Comparison of ENCODE assay signal across 8 cellular contexts in the genomic region with DNA sequence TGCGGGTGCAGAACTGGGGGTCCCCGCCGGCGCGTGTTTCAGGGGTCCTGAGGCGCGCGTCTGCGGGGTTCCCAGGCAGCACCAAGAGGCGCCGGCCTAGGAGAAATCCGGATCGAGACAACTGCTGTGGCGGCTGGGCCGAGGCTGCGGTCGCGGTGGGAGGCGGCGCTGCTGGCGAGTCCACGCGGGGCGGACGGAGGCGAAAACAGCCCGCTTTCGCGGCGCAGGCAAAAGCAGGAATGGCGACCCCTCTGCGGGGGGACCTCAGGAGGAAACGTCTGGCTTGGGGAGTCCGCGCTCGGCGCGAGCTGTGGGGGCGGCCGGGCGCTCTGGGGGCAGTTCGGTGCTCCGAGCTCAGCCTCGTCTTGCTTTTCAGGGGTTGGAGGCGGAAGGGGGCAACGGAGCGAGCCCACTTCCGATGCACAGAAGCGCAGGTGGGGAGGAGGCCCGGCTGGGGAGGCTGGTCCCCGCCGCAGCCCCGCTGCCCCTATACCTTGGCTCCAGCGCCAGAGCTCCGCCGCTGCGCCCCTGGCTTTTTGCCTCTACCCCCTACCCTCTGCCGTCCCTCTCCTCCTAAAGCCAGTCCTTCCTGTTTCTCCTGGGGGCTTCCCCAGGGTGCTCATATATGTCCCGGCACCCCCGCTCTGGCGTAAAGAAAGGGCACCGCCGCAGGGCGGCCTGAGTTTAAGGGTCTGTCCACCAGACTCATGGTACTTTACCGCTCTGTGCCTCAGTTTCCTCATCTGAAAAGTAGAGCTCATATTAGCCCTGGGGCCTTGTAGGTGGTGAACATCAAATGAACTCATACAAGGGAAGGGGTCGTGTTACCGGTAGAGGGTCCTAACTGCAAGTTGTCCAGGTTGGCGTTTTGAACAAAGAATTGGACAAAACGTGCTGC.
DNase-seq lines count a peak whose midpoint lies in the region; ATAC-seq and TF ChIP-seq lines count a peak whose summit lies in the region.

No MANE protein-coding gene starts in this region.

- H3K27me3 ChIP-seq in BLaER1 treated with 17β-estradiol and CSF1 and Interleukin-3, amounts not matched to agents 10 nM and 100 nM, result peaks cover 14 to 34% (median 21%) of the 10 kb centered on the region in 11 experiments; a peak in 21 of 22 replicates
- H3K27me3 ChIP-seq in gastroesophageal sphincter (peaks cover 27% of the 10 kb centered on the region), neutrophil (peaks cover 37% of the 10 kb centered on the region)

- peak overlapping the region; percentile 93 to 100 (median 98) for H3K4me2 ChIP-seq in BLaER1 treated with 17β-estradiol and CSF1 and Interleukin-3, amounts not matched to agents 10 nM and 100 nM

- TF ChIP-seq CTCF in gastroesophageal sphincter (IDR thresholded peaks at IDR 0.05) (no peak), neutrophil (IDR thresholded peaks at IDR 0.05) (no peak)

- peak overlapping the region in 10 of 11 experiments; percentile 51 to 89 (median 80); a peak in 19 of 22 replicates for H3K27ac ChIP-seq in BLaER1 treated with 17β-estradiol and CSF1 and Interleukin-3, amounts not matched to agents 10 nM and 100 nM
- H3K27ac ChIP-seq in gastroesophageal sphincter, result peak overlapping the region in 3 of 4 donors; percentile 60 to 71 (median 68)
- peak overlapping the region; percentile 73 for H3K27ac ChIP-seq in neutrophil

- no peak for TF ChIP-seq POLR2A in gastroesophageal sphincter (IDR thresholded peaks at IDR 0.05)

- DNase-seq in NCI-H2029 (lab: John Stamatoyannopoulos, UW) (peak; percentile 5), mesenteric fat pad (ENCODE audit: low spot score) (no peak), cortex of kidney (lab: John Stamatoyannopoulos, UW) (no peak)
- DNase-seq in activated T-helper 9 cell treated with anti-CD3 and anti-CD28 coated beads, Interleukin-2, amount 50 U/mL, for 16 hours (ENCODE audit: low read depth), result peak; percentile 11

- H3K36me3 ChIP-seq in BLaER1 treated with 17β-estradiol and CSF1 and Interleukin-3, amounts not matched to agents 10 nM and 100 nM, result no peaks in the 10 kb centered on the region
- no peaks in the 10 kb centered on the region for H3K36me3 ChIP-seq in gastroesophageal sphincter
- H3K36me3 ChIP-seq in neutrophil, result no peaks in the 10 kb centered on the region

- H4K20me1 ChIP-seq in BLaER1 treated with 17β-estradiol and CSF1 and Interleukin-3, amounts not matched to agents 10 nM and 100 nM, result 0 out of 22 replicates have a peak, but pooled peaks cover 0 to 10% (median 0%) of the 10 kb centered on the region in 11 experiments

- ATAC-seq in GM19395 (IDR thresholded peaks at IDR 0.05; ENCODE audit: unreplicated experiment), result peak; percentile 47
- peak; percentile 25 for ATAC-seq in gastroesophageal sphincter

- H3K9ac ChIP-seq in BLaER1 treated with 17β-estradiol and CSF1 and Interleukin-3, amounts not matched to agents 10 nM and 100 nM, result peak overlapping the region; percentile 74 to 86 (median 81)

- TF ChIP-seq EP300 in gastroesophageal sphincter (IDR thresholded peaks at IDR 0.05), result no peak

- peaks cover 8 to 59% (median 44%) of the 10 kb centered on the region in 10 experiments; a peak in 19 of 20 replicates for H3K4me1 ChIP-seq in BLaER1 treated with 17β-estradiol and CSF1 and Interleukin-3, amounts not matched to agents 10 nM and 100 nM
- H3K4me1 ChIP-seq in gastroesophageal sphincter (peaks cover 0 to 19% (median 12%) of the 10 kb centered on the region in 3 donors), neutrophil (ENCODE audit: control insufficient read depth in 1 of 2, insufficient read depth in 1 of 2, low read depth in 1 of 2, low read length in 1 of 2) (peaks cover 20 to 23% of the 10 kb centered on the region in 2 experiments)

- WGBS in gastroesophageal sphincter (ENCODE audit: low coverage in 1 of 2), 2 donors, result 46 to 55% methylated on average over 6 to 12 of the region's 69 CpGs

- peaks cover 3 to 29% (median 23%) of the 10 kb centered on the region in 11 experiments for H3K9me3 ChIP-seq in BLaER1 treated with 17β-estradiol and CSF1 and Interleukin-3, amounts not matched to agents 10 nM and 100 nM (replicated peaks in 1 of 11)
- no peaks in the 10 kb centered on the region for H3K9me3 ChIP-seq in gastroesophageal sphincter
- H3K9me3 ChIP-seq in neutrophil, result no peaks in the 10 kb centered on the region

- peak overlapping the region; percentile 66 to 82 (median 69) for H3K4me3 ChIP-seq in BLaER1 treated with 17β-estradiol and CSF1 and Interleukin-3, amounts not matched to agents 10 nM and 100 nM
- peak overlapping the region; percentile 34 to 65 for H3K4me3 ChIP-seq in gastroesophageal sphincter
- peak overlapping the region; percentile 72 to 73 for H3K4me3 ChIP-seq in neutrophil (ENCODE audit: low read depth in 1 of 2, low read length in 1 of 2)

Comparison
In these comparisons a context has a peak if more than half of its experiments do, and no peak if none do; other contexts are left out.
1. DNase-seq: peak in NCI-H2029 (single experiment) and activated T-helper 9 cell treated with anti-CD3 and anti-CD28 coated beads, Interleukin-2, amount 50 U/mL, for 16 hours (single experiment); none in mesenteric fat pad (single experiment) and cortex of kidney (single experiment).
2. Peak in every context shown above with its lines, with median percentiles within 50 percentile points of each other: H3K27ac ChIP-seq and H3K4me3 ChIP-seq.